In genomic region chr12:6853626-6854025, GRCh38 we compare ENCODE assay signal across 8 cellular contexts. TPM values are rescaled to one million over a fixed set of nuclear protein-coding genes. Genes with fewer than 3 reads are reported as not detected.
DNase-seq lines count a peak whose midpoint lies in the region; ATAC-seq, FAIRE-seq and TF ChIP-seq lines count a peak whose summit lies in the region.

No MANE protein-coding gene starts in this region.

- 100% methylated on average over 1 of the region's 1 CpG; no CpG with 5 or more reads in 1 of the 2 experiments for WGBS in H1 (ENCODE audit: extremely low coverage in 1 of 2, insufficient coverage in 1 of 2, insufficient read length in 1 of 2, insufficient replicate concordance in 2 of 2, low coverage in 1 of 2, low lambda C conversion rate in 2 of 2, missing lambda C conversion rate in 1 of 2), 2 experiments
- WGBS in aorta, 2 donors: 59 to 71% methylated on average over 1 of the region's 1 CpG

- H2AK5ac ChIP-seq in H1 (ENCODE audit: low read depth, low read length): no peak overlapping the region

- no peaks in the 10 kb centered on the region for H3K27me3 Mint-ChIP-seq in Calu3 (ENCODE audit: unreplicated experiment)
- no peaks in the 10 kb centered on the region for H3K27me3 Mint-ChIP-seq in progenitor cell of endocrine pancreas

- no peak overlapping the region for H2BK120ac ChIP-seq in H1 (replicated peaks; ENCODE audit: low read depth, low read length)

- H4K20me1 ChIP-seq in PC-3 (ENCODE audit: low read length) (no peaks in the 10 kb centered on the region), H1 (replicated peaks in 1 of 2; ENCODE audit: control insufficient read depth in 1 of 2, insufficient read depth in 2 of 2, low read length in 2 of 2) (peaks cover 0 to 5% of the 10 kb centered on the region in 2 experiments)

- TF ChIP-seq EP300 in H1 (IDR thresholded peaks at IDR 0.05; ENCODE audit: borderline replicate concordance in 1 of 2, low read depth in 2 of 2, low read length in 2 of 2): no peak

- peaks cover 35% of the 10 kb centered on the region for H3K36me3 ChIP-seq in PC-3 (ENCODE audit: low read depth, low read length)
- H3K36me3 ChIP-seq in H1 (ENCODE audit: control insufficient read depth in 2 of 4, insufficient read depth in 4 of 4, low read length in 3 of 4): peaks cover 12 to 37% (median 35%) of the 10 kb centered on the region in 4 experiments; a peak in 7 of 8 replicates
- H3K36me3 ChIP-seq in aorta (ENCODE audit: control insufficient read depth in 1 of 2, insufficient read depth in 2 of 2, low read length in 1 of 2): peaks cover 0 to 4% of the 10 kb centered on the region in 2 donors

- no peaks in the 10 kb centered on the region for H3K27me3 ChIP-seq in PC-3 (ENCODE audit: low read length)
- H3K27me3 ChIP-seq in H1 (replicated peaks in 1 of 4; ENCODE audit: control insufficient read depth in 3 of 4, extremely low read depth in 1 of 4, insufficient read depth in 3 of 4, low read length in 3 of 4): no peaks in the 10 kb centered on the region
- H3K27me3 ChIP-seq in foreskin keratinocyte: no peaks in the 10 kb centered on the region
- no peaks in the 10 kb centered on the region for H3K27me3 ChIP-seq in aorta (ENCODE audit: control insufficient read depth in 1 of 2, insufficient read depth in 2 of 2, low read length in 1 of 2)

- H2BK15ac ChIP-seq in H1 (ENCODE audit: low read length): no peak overlapping the region

- no peaks in the 10 kb centered on the region for H3F3A ChIP-seq in PC-3 (ENCODE audit: low read length, unreplicated experiment)

- H2BK5ac ChIP-seq in H1 (ENCODE audit: low read depth, low read length): no peak overlapping the region

- H3K4me1 Mint-ChIP-seq in Calu3 (ENCODE audit: low read depth, unreplicated experiment) (peaks cover 27% of the 10 kb centered on the region), progenitor cell of endocrine pancreas (ENCODE audit: low read depth) (peaks cover 29% of the 10 kb centered on the region)

- H3K9me2 ChIP-seq in PC-3 (replicated peaks; ENCODE audit: low read length): no peaks in the 10 kb centered on the region

- peak overlapping the region; percentile 94 for H3K4me3 Mint-ChIP-seq in Calu3 (ENCODE audit: low read depth, unreplicated experiment)
- H3K4me3 Mint-ChIP-seq in progenitor cell of endocrine pancreas (ENCODE audit: low read depth): peak overlapping the region; percentile 98

- intact Hi-C loops in Calu3 (cut with micrococcal nuclease; ENCODE audit: unreplicated experiment): no loop called here
- intact Hi-C loops in PC-3 (cut with micrococcal nuclease): loop anchor here (5.0 kb wide), 2 partner anchors 101 to 154 kb away; partner anchors contain the start of gene MLF2
- intact Hi-C loops in aorta (cut with DNase I): loop anchor here in 1 of 2 donors (2.0 kb wide), 2 partner anchors 13 to 37 kb away; partner anchors contain the start of gene TPI1

- H3K18ac ChIP-seq in H1 (ENCODE audit: extremely low read depth, low read length): no peak overlapping the region

- H3K79me1 ChIP-seq in H1 (ENCODE audit: low read depth, low read length): no peaks in the 10 kb centered on the region; the same call in 1 of the 2 replicates

- no peak for FAIRE-seq in H1 (lab: Jason Lieb, UNC)

- peaks cover 11% of the 10 kb centered on the region for H3K23me2 ChIP-seq in H1 (ENCODE audit: low read depth, low read length)

- no peak overlapping the region for H4K91ac ChIP-seq in H1 (replicated peaks; ENCODE audit: insufficient read length, low read length)

- H3K9ac ChIP-seq in PC-3 (ENCODE audit: low read length) (peak overlapping the region; percentile 76), H1 (replicated peaks in 1 of 4; ENCODE audit: extremely low read depth in 1 of 4, low read depth in 3 of 4, low read length in 3 of 4) (0 out of 7 replicates have a peak overlapping the region, but pooled peaks of 1 of the 4 experiments have one; percentile 61)

- H3K23ac ChIP-seq in H1 (ENCODE audit: insufficient read length): no peak overlapping the region

- no peak for ATAC-seq in PC-3
- ATAC-seq in foreskin keratinocyte: no peak
- ATAC-seq in GM18907 (IDR thresholded peaks at IDR 0.05; ENCODE audit: unreplicated experiment): no peak
- no peak for ATAC-seq in aorta (ENCODE audit: low FRiP score)

- no peak overlapping the region for H2BK20ac ChIP-seq in H1 (ENCODE audit: low read length)

- DNase-seq in Calu3: no peak
- DNase-seq in PC-3: no peak
- no peak for DNase-seq in H1 (ENCODE audit: low read depth in 1 of 2, low spot score in 2 of 2)
- DNase-seq in progenitor cell of endocrine pancreas (ENCODE audit: low spot score, unreplicated experiment): no peak
- DNase-seq in foreskin keratinocyte: no peak
- DNase-seq in NCI-H345 treated with DMSO at 0.1 percent for 48 hours (lab: John Stamatoyannopoulos, UW; ENCODE audit: unreplicated experiment): no peak
- DNase-seq in aorta: no peak

- no peak for TF ChIP-seq POLR2A in H1 (IDR thresholded peaks at IDR 0.05; ENCODE audit: control extremely low read depth in 1 of 2, low read depth in 2 of 2, low read length in 2 of 2)

- BruUV-seq in Calu3 (replicated peaks; lab: Mats Ljungman, UMichigan) (no TSS peak), PC-3 (replicated peaks; lab: Mats Ljungman, UMichigan) (no TSS peak)

- no peak overlapping the region for H3K14ac ChIP-seq in H1 (ENCODE audit: insufficient read length)

- H2BK12ac ChIP-seq in H1 (ENCODE audit: low read depth, low read length): no peak overlapping the region

- no peak for TF ChIP-seq CTCF in Calu3 (IDR thresholded peaks at IDR 0.05; ENCODE audit: unreplicated experiment)
- TF ChIP-seq CTCF in PC-3 (conservative IDR thresholded peaks at IDR 0.05; ENCODE audit: low read depth, low read length): no peak
- TF ChIP-seq CTCF in H1 (IDR thresholded peaks at IDR 0.05; ENCODE audit: control extremely low read depth in 1 of 3, insufficient read depth in 1 of 3, low read depth in 1 of 3, low read length in 3 of 3): no peak
- TF ChIP-seq CTCF in progenitor cell of endocrine pancreas (IDR thresholded peaks at IDR 0.05; ENCODE audit: unreplicated experiment): no peak
- no peak for TF ChIP-seq CTCF in foreskin keratinocyte (conservative IDR thresholded peaks at IDR 0.05)

- H3K36me3 Mint-ChIP-seq in Calu3 (ENCODE audit: insufficient read depth, unreplicated experiment): peaks cover 55% of the 10 kb centered on the region
- H3K36me3 Mint-ChIP-seq in progenitor cell of endocrine pancreas (ENCODE audit: insufficient read depth): peaks cover 19% of the 10 kb centered on the region

- peaks cover 23% of the 10 kb centered on the region for H3K4me1 ChIP-seq in PC-3 (ENCODE audit: insufficient read depth, low read length)
- H3K4me1 ChIP-seq in H1 (replicated peaks in 1 of 4; ENCODE audit: control insufficient read depth in 3 of 4, insufficient read depth in 4 of 4, low read length in 3 of 4): peaks cover 0 to 14% (median 3%) of the 10 kb centered on the region in 4 experiments; a peak in 5 of 7 replicates
- no peaks in the 10 kb centered on the region for H3K4me1 ChIP-seq in foreskin keratinocyte
- H3K4me1 ChIP-seq in aorta (ENCODE audit: control insufficient read depth in 1 of 2, insufficient read depth in 2 of 2, low read length in 2 of 2): no peaks in the 10 kb centered on the region

- TF ChIP-seq RAD21 in H1 (IDR thresholded peaks at IDR 0.05 in 1 of 2, conservative IDR thresholded peaks at IDR 0.05 in 1 of 2; ENCODE audit: low read depth in 2 of 2, low read length in 2 of 2): no peak

- H3K9me3 ChIP-seq in PC-3 (ENCODE audit: low read length) (no peaks in the 10 kb centered on the region), H1 (ENCODE audit: insufficient read depth in 2 of 2, low read depth in 1 of 2, low read length in 1 of 2) (no peaks in the 10 kb centered on the region), aorta (ENCODE audit: control insufficient read depth, low read length) (no peaks in the 10 kb centered on the region)

- H3K4me3 ChIP-seq in PC-3 (ENCODE audit: low read length) (peak overlapping the region; percentile 86), H1 (ENCODE audit: extremely low read depth in 1 of 4, insufficient read depth in 2 of 4, low read depth in 3 of 4, low read length in 4 of 4) (peak overlapping the region in 1 of 4 experiments; percentile 79; a peak in 2 of 8 replicates), aorta (ENCODE audit: low read length in 2 of 2) (no peak overlapping the region)

- H3K27ac Mint-ChIP-seq in Calu3 (ENCODE audit: unreplicated experiment) (no peak overlapping the region), progenitor cell of endocrine pancreas (peak overlapping the region; percentile 100)

- CTCF ChIA-PET in Calu3 (lab: Charles Lee) (interaction anchor here (3.0 kb wide), 1 partner anchor 15 kb away, joined by 15 read pairs; no protein-coding TSS in a partner anchor), PC-3 (lab: Charles Lee) (no interaction called here), H1 (lab: Charles Lee; ENCODE audit: partially characterized antibody) (interaction anchor here (0.6 to 19.8 kb wide), 10 partner anchors 9 to 273 kb away, joined by 3 to 292 read pairs (median 5); partner anchors contain the start of genes COPS7A, GNB3, MLF2 and P3H3)

- POLR2A ChIA-PET in PC-3 (lab: Charles Lee; ENCODE audit: unreplicated experiment) (no interaction called here), H1 (lab: Charles Lee; ENCODE audit: partially characterized antibody) (interaction anchor here (1.1 to 25.7 kb wide), 7 partner anchors 14 to 130 kb away, joined by 4 to 588 read pairs (median 22); partner anchors contain the start of genes C12orf57, COPS7A, GNB3 and GPR162)

- H2AFZ ChIP-seq in PC-3 (ENCODE audit: low read length): no peak overlapping the region
- no peak overlapping the region for H2AFZ ChIP-seq in H1 (ENCODE audit: low read length)

- H3K27ac ChIP-seq in PC-3 (ENCODE audit: low read length): peak overlapping the region; percentile 52; the same call in 1 of the 2 replicates
- no peak overlapping the region for H3K27ac ChIP-seq in H1 (ENCODE audit: low read depth, low read length)
- H3K27ac ChIP-seq in foreskin keratinocyte: no peak overlapping the region
- peak overlapping the region in 1 of 2 donors; percentile 34 for H3K27ac ChIP-seq in aorta (ENCODE audit: low read depth in 1 of 2, low read length in 2 of 2)

- peaks cover 55% of the 10 kb centered on the region for H3K79me2 ChIP-seq in PC-3 (ENCODE audit: low read length)
- peaks cover 0 to 29% of the 10 kb centered on the region in 2 experiments; a peak in 2 of 4 replicates for H3K79me2 ChIP-seq in H1 (ENCODE audit: control insufficient read depth in 1 of 2, insufficient read depth in 2 of 2, low read length in 2 of 2)

- no peak overlapping the region for H4K8ac ChIP-seq in H1 (ENCODE audit: extremely low read depth, insufficient read depth, low read length)

- H3K4me2 ChIP-seq in PC-3 (ENCODE audit: low read length) (peak overlapping the region; percentile 99), H1 (ENCODE audit: insufficient read depth in 1 of 2, low read depth in 2 of 2, low read length in 2 of 2) (peak overlapping the region; percentile 90 to 96; a peak in 1 of 4 replicates)

- H3K9me3 Mint-ChIP-seq in Calu3 (ENCODE audit: low read depth, unreplicated experiment) (no peaks in the 10 kb centered on the region), progenitor cell of endocrine pancreas (ENCODE audit: low read depth) (no peaks in the 10 kb centered on the region)

- no peak overlapping the region for H3K4ac ChIP-seq in H1 (replicated peaks; ENCODE audit: insufficient read length, low read depth, low read length)

- no peak overlapping the region for H4K5ac ChIP-seq in H1 (ENCODE audit: insufficient read length, low read depth, low read length)

- H3K56ac ChIP-seq in H1 (replicated peaks; ENCODE audit: insufficient read length, low read depth, low read length): no peak overlapping the region

RNA-seq across cellular contexts. Expression of gene USP5, which starts 1.7 kb away (rescaled TPM):
- 126 and 128 TPM in 2 replicates for total RNA-seq in Calu3 (2022)
- 107 and 113 TPM in 2 replicates for total RNA-seq in PC-3 (2014; rRNA removed)
- total RNA-seq in H1 (2021; fragmentation: NEBNext Ultra II Directional; extraction: Animal tissue kit (Norgen Biotek cat#: 25700)): 148 and 159 TPM in 2 replicates
- polyA plus RNA-seq in H1 (2011; rRNA removed): 66.5 and 83.9 TPM in 2 replicates
- polyA plus RNA-seq in H1 (2011; cell fraction: cytosol; rRNA removed): 90.3 TPM
- polyA plus RNA-seq in H1 (2011; cell fraction: nucleus; rRNA removed): 161 TPM
- 75.8 to 102 TPM (median 96.4 TPM) in 4 replicates for polyA plus RNA-seq in H1 (2012, experiment 1 of 2)
- polyA plus RNA-seq in H1 (2012, experiment 2 of 2): 103 TPM
- 86.0 TPM for polyA plus RNA-seq in H1 (2013, experiment 1 of 2)
- 70.7 TPM for polyA plus RNA-seq in H1 (2013, experiment 2 of 2)
- polyA minus RNA-seq in H1 (2011; rRNA and poly(A)+ RNA removed): 132 and 136 TPM in 2 replicates
- polyA minus RNA-seq in H1 (2011; cell fraction: cytosol; rRNA and poly(A)+ RNA removed): 57.0 TPM
- polyA minus RNA-seq in H1 (2011; cell fraction: nucleus; rRNA and poly(A)+ RNA removed): 43.7 TPM
- total RNA-seq in progenitor cell of endocrine pancreas: 183 and 185 TPM in 2 replicates
- 80.9 and 83.5 TPM in 2 replicates for total RNA-seq in foreskin keratinocyte
- 61.4 and 66.4 TPM in 2 replicates for polyA plus RNA-seq in foreskin keratinocyte
- 10 to 100 TPM; 59.5 to 64.6 TPM for total RNA-seq in aorta
- polyA plus RNA-seq in aorta: 10 to 100 TPM; 26.7 to 47.0 TPM

RNA-seq across cellular contexts. Expression of gene CDCA3, which starts 2.5 kb away (rescaled TPM):
- total RNA-seq in Calu3 (2022): 47.9 and 57.1 TPM in 2 replicates
- total RNA-seq in PC-3 (2014; rRNA removed): 52.1 and 92.0 TPM in 2 replicates
- total RNA-seq in H1 (2021; fragmentation: NEBNext Ultra II Directional; extraction: Animal tissue kit (Norgen Biotek cat#: 25700)): 47.4 and 47.7 TPM in 2 replicates
- 71.2 and 77.0 TPM in 2 replicates for polyA plus RNA-seq in H1 (2011; rRNA removed)
- 75.6 TPM for polyA plus RNA-seq in H1 (2011; cell fraction: cytosol; rRNA removed)
- polyA plus RNA-seq in H1 (2011; cell fraction: nucleus; rRNA removed): 85.8 TPM
- polyA plus RNA-seq in H1 (2012, experiment 1 of 2): 46.7 to 59.8 TPM (median 55.0 TPM) in 4 replicates
- 40.3 TPM for polyA plus RNA-seq in H1 (2012, experiment 2 of 2)
- polyA plus RNA-seq in H1 (2013, experiment 1 of 2): 51.4 TPM
- polyA plus RNA-seq in H1 (2013, experiment 2 of 2): 48.1 TPM
- polyA minus RNA-seq in H1 (2011; rRNA and poly(A)+ RNA removed): 21.4 and 28.2 TPM in 2 replicates
- polyA minus RNA-seq in H1 (2011; cell fraction: cytosol; rRNA and poly(A)+ RNA removed): 27.6 TPM
- 55.8 TPM for polyA minus RNA-seq in H1 (2011; cell fraction: nucleus; rRNA and poly(A)+ RNA removed)
- 36.1 and 40.6 TPM in 2 replicates for total RNA-seq in progenitor cell of endocrine pancreas
- 38.0 and 47.5 TPM in 2 replicates for total RNA-seq in foreskin keratinocyte
- polyA plus RNA-seq in foreskin keratinocyte: 39.9 and 57.6 TPM in 2 replicates
- total RNA-seq in aorta: 1 to 10 TPM in 1 of 2 donors, under 1 TPM in 1; 0.42 to 2.1 TPM
- 10 to 100 TPM in 1 of 2 donors, 1 to 10 TPM in 1; 3.6 to 12.6 TPM for polyA plus RNA-seq in aorta

RNA-seq across cellular contexts. Expression of gene GNB3, which starts 12.9 kb away (rescaled TPM):
- not detected in 2 replicates for total RNA-seq in Calu3 (2022)
- 1.8 TPM in 1 of 2 replicates, not detected in the other for total RNA-seq in PC-3 (2014; rRNA removed)
- total RNA-seq in H1 (2021; fragmentation: NEBNext Ultra II Directional; extraction: Animal tissue kit (Norgen Biotek cat#: 25700)): 9.0 and 9.9 TPM in 2 replicates
- polyA plus RNA-seq in H1 (2011; rRNA removed): 9.9 and 13.9 TPM in 2 replicates
- polyA plus RNA-seq in H1 (2011; cell fraction: cytosol; rRNA removed): 12.7 TPM
- polyA plus RNA-seq in H1 (2011; cell fraction: nucleus; rRNA removed): 82.1 TPM
- 10.9 to 15.6 TPM (median 13.3 TPM) in 4 replicates for polyA plus RNA-seq in H1 (2012, experiment 1 of 2)
- polyA plus RNA-seq in H1 (2012, experiment 2 of 2): 7.5 TPM
- polyA plus RNA-seq in H1 (2013, experiment 1 of 2): 5.5 TPM
- 4.9 TPM for polyA plus RNA-seq in H1 (2013, experiment 2 of 2)
- polyA minus RNA-seq in H1 (2011; rRNA and poly(A)+ RNA removed): 5.6 and 5.7 TPM in 2 replicates
- polyA minus RNA-seq in H1 (2011; cell fraction: cytosol; rRNA and poly(A)+ RNA removed): 6.0 TPM
- polyA minus RNA-seq in H1 (2011; cell fraction: nucleus; rRNA and poly(A)+ RNA removed): 17.2 TPM
- total RNA-seq in progenitor cell of endocrine pancreas: 5.6 and 7.0 TPM in 2 replicates
- total RNA-seq in foreskin keratinocyte: 2.1 and 2.9 TPM in 2 replicates
- polyA plus RNA-seq in foreskin keratinocyte: 3.0 and 4.1 TPM in 2 replicates
- total RNA-seq in aorta: 10 to 100 TPM in 1 of 2 donors, 1 to 10 TPM in 1; 8.2 to 13.7 TPM
- polyA plus RNA-seq in aorta: 10 to 100 TPM in 1 of 2 donors, 1 to 10 TPM in 1; 6.0 to 32.9 TPM

RNA-seq across cellular contexts. Expression of gene TPI1, which starts 13.7 kb away (rescaled TPM):
- 608 and 639 TPM in 2 replicates for total RNA-seq in Calu3 (2022)
- total RNA-seq in PC-3 (2014; rRNA removed): 1,259 and 1,708 TPM in 2 replicates
- total RNA-seq in H1 (2021; fragmentation: NEBNext Ultra II Directional; extraction: Animal tissue kit (Norgen Biotek cat#: 25700)): 902 and 910 TPM in 2 replicates
- polyA plus RNA-seq in H1 (2011; rRNA removed): 2,591 and 3,018 TPM in 2 replicates
- polyA plus RNA-seq in H1 (2011; cell fraction: cytosol; rRNA removed): 1,965 TPM
- 2,364 TPM for polyA plus RNA-seq in H1 (2011; cell fraction: nucleus; rRNA removed)
- polyA plus RNA-seq in H1 (2012, experiment 1 of 2): 941 to 1,281 TPM (median 1,168 TPM) in 4 replicates
- 1,637 TPM for polyA plus RNA-seq in H1 (2012, experiment 2 of 2)
- 844 TPM for polyA plus RNA-seq in H1 (2013, experiment 1 of 2)
- polyA plus RNA-seq in H1 (2013, experiment 2 of 2): 780 TPM
- polyA minus RNA-seq in H1 (2011; rRNA and poly(A)+ RNA removed): 2,114 and 2,462 TPM in 2 replicates
- polyA minus RNA-seq in H1 (2011; cell fraction: cytosol; rRNA and poly(A)+ RNA removed): 467 TPM
- 555 TPM for polyA minus RNA-seq in H1 (2011; cell fraction: nucleus; rRNA and poly(A)+ RNA removed)
- total RNA-seq in progenitor cell of endocrine pancreas: 498 and 505 TPM in 2 replicates
- 893 and 952 TPM in 2 replicates for total RNA-seq in foreskin keratinocyte
- 1,116 and 1,134 TPM in 2 replicates for polyA plus RNA-seq in foreskin keratinocyte
- total RNA-seq in aorta: 100 to 1,000 TPM; 317 TPM
- 100 to 1,000 TPM; 310 to 314 TPM for polyA plus RNA-seq in aorta

RNA-seq across cellular contexts. Expression of gene SPSB2, which starts 19.5 kb away (rescaled TPM):
- total RNA-seq in Calu3 (2022) (18.0 and 21.5 TPM in 2 replicates), PC-3 (2014; rRNA removed) (8.4 and 9.2 TPM in 2 replicates), progenitor cell of endocrine pancreas (11.7 and 15.7 TPM in 2 replicates), foreskin keratinocyte (9.9 and 10.3 TPM in 2 replicates), aorta (10 to 100 TPM in 1 of 2 donors, 1 to 10 TPM in 1; 4.2 to 10.2 TPM)
- total RNA-seq in H1 (2021; fragmentation: NEBNext Ultra II Directional; extraction: Animal tissue kit (Norgen Biotek cat#: 25700)): 13.0 and 13.9 TPM in 2 replicates
- polyA plus RNA-seq in H1 (2011; rRNA removed) (23.2 and 31.6 TPM in 2 replicates), foreskin keratinocyte (14.2 and 16.1 TPM in 2 replicates), aorta (10 to 100 TPM; 11.1 to 14.3 TPM)
- polyA plus RNA-seq in H1 (2011; cell fraction: cytosol; rRNA removed): 24.2 TPM
- polyA plus RNA-seq in H1 (2011; cell fraction: nucleus; rRNA removed): 22.2 TPM
- 9.9 to 18.8 TPM (median 17.2 TPM) in 4 replicates for polyA plus RNA-seq in H1 (2012, experiment 1 of 2)
- 15.5 TPM for polyA plus RNA-seq in H1 (2012, experiment 2 of 2)
- 7.8 TPM for polyA plus RNA-seq in H1 (2013, experiment 1 of 2)
- 7.7 TPM for polyA plus RNA-seq in H1 (2013, experiment 2 of 2)
- 4.0 and 5.7 TPM in 2 replicates for polyA minus RNA-seq in H1 (2011; rRNA and poly(A)+ RNA removed)
- polyA minus RNA-seq in H1 (2011; cell fraction: cytosol; rRNA and poly(A)+ RNA removed): 7.4 TPM
- polyA minus RNA-seq in H1 (2011; cell fraction: nucleus; rRNA and poly(A)+ RNA removed): 9.1 TPM

Comparison
In these comparisons a context has a peak if more than half of its experiments do, and no peak if none do; other contexts are left out.
1. RNA of gene CDCA3, which starts 2.5 kb away (total RNA-seq): 52.1 to 92.0 TPM in PC-3, 47.9 to 57.1 TPM in Calu3, 47.4 to 47.7 TPM in H1, 38.0 to 47.5 TPM in foreskin keratinocyte and 36.1 to 40.6 TPM in progenitor cell of endocrine pancreas; 0.42 to 2.1 TPM in aorta; every median in the first group is over 10 times any median in the second.